Comparison of ENCODE assay signal across 37 cellular contexts in the genomic region with DNA sequence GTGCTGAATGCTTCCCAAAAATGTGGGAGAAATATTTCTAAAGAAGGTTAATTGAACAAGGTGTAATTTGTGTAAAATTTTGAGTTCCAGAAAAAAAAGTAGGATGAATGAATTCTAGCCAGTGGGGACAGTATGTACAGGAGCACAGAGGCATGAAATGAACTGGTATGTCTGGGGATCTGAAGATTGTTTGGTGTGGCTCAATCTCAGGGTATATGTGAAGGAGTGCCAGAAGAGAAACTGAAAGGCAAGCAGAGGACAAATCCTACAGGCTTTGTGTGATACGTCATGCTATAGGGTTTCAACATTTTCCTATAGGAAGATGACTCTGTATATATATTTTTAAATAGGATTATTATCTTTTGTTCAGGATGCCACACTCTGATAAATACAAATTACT.
"Had no signal": no experiment of that assay in that cellular context is flagged by ENCODE, and none has a peak within 500 bp of the region (broad histone marks: within the 10 kb centered on the region; RNA-seq: fewer than 3 reads in every experiment).

No MANE protein-coding gene starts in this region.

- ATAC-seq: activated naive CD4-positive, alpha-beta T cell treated with anti-CD3 and anti-CD28 coated beads, Interleukin-2, amount 50 U/mL, for 72 hours; activated naive CD8-positive, alpha-beta T cell treated with anti-CD3 and anti-CD28 coated beads, Interleukin-2, amount 50 U/mL, for 24 hours; activated T-cell treated with anti-CD3 and anti-CD28 coated beads, Interleukin-2, amount 50 U/mL, for 4 hours; activated T-cell treated with anti-CD3 and anti-CD28 coated beads, Interleukin-2, amount 50 U/mL, for 72 hours; activated T-helper 17 cell treated with anti-CD3 and anti-CD28 coated beads, Interleukin-2, amount 50 U/mL, for 72 hours; body of pancreas had no signal

- H3K4me1 Mint-ChIP-seq: activated naive CD4-positive, alpha-beta T cell treated with anti-CD3 and anti-CD28 coated beads, Interleukin-2, amount 10 ng/mL, durations not matched to agents 7 days and 5 days; activated naive CD4-positive, alpha-beta T cell treated with anti-CD3 and anti-CD28 coated beads, Interleukin-2, amount 50 U/mL, for 24 hours; activated naive CD8-positive, alpha-beta T cell treated with anti-CD3 and anti-CD28 coated beads, Interleukin-2, amount 10 ng/mL, durations not matched to agents 7 days and 5 days; activated naive CD8-positive, alpha-beta T cell treated with anti-CD3 and anti-CD28 coated beads, Interleukin-2, amount 50 U/mL, for 24 hours; activated T-helper 17 cell treated with anti-CD3 and anti-CD28 coated beads, Interleukin-2, amount 50 U/mL, for 72 hours; brain; central memory CD8-positive, alpha-beta T cell had no signal

- H3K36me3 ChIP-seq: adrenal gland, ascending aorta, brain microvascular endothelial cell, breast epithelium, cardiac muscle cell had no signal

- H3K4me3 ChIP-seq: adrenal gland, ascending aorta, body of pancreas, breast epithelium, cardiac muscle cell had no signal

- H3K27ac Mint-ChIP-seq: activated naive CD4-positive, alpha-beta T cell treated with anti-CD3 and anti-CD28 coated beads for 36 hours; activated naive CD4-positive, alpha-beta T cell treated with anti-CD3 and anti-CD28 coated beads, Interleukin-2, amount 10 ng/mL, durations not matched to agents 7 days and 5 days; activated naive CD4-positive, alpha-beta T cell treated with anti-CD3 and anti-CD28 coated beads, Interleukin-2, amount 50 U/mL, for 24 hours; activated naive CD4-positive, alpha-beta T cell treated with anti-CD3 and anti-CD28 coated beads, Interleukin-2, amount 50 U/mL, for 72 hours; activated naive CD8-positive, alpha-beta T cell; activated naive CD8-positive, alpha-beta T cell treated with anti-CD3 and anti-CD28 coated beads, Interleukin-2, amount 10 ng/mL, durations not matched to agents 7 days and 5 days; activated naive CD8-positive, alpha-beta T cell treated with anti-CD3 and anti-CD28 coated beads, Interleukin-2, amount 50 U/mL, for 24 hours; activated T-cell treated with anti-CD3 and anti-CD28 coated beads, Interleukin-2, amount 50 U/mL, for 24 hours; activated T-cell treated with anti-CD3 and anti-CD28 coated beads, Interleukin-2, amount 50 U/mL, for 72 hours; activated T-helper 1 cell treated with anti-CD3 and anti-CD28 coated beads, Interleukin-12 subunit alpha, Interleukin-12 subunit beta, Interleukin-2, Interleukin-4 antibody, amounts not matched to agents 30 ng/mL and 10 ng/mL and 1 ng/mL, durations not matched to agents 14 hours and 24 hours and 36 hours; activated T-helper 17 cell treated with anti-CD3 and anti-CD28 coated beads, Interleukin-2, amount 50 U/mL, for 72 hours; activated T-helper 2 cell treated with anti-CD3 and anti-CD28 coated beads, Interferon-gamma antibody, Interleukin-2, Interleukin-4, amounts not matched to agents 10 μg/mL and 5 μg/mL and 100 μg/mL, durations not matched to agents 14 hours and 24 hours and 36 hours; brain had no signal

- H3K4me3 Mint-ChIP-seq: activated naive CD4-positive, alpha-beta T cell treated with anti-CD3 and anti-CD28 coated beads for 36 hours; activated naive CD4-positive, alpha-beta T cell treated with anti-CD3 and anti-CD28 coated beads, Interleukin-2, amount 10 ng/mL, durations not matched to agents 7 days and 5 days; activated naive CD4-positive, alpha-beta T cell treated with anti-CD3 and anti-CD28 coated beads, Interleukin-2, amount 50 U/mL, for 24 hours; activated naive CD8-positive, alpha-beta T cell; activated naive CD8-positive, alpha-beta T cell treated with anti-CD3 and anti-CD28 coated beads, Interleukin-2, amount 10 ng/mL, durations not matched to agents 7 days and 5 days; activated naive CD8-positive, alpha-beta T cell treated with anti-CD3 and anti-CD28 coated beads, Interleukin-2, amount 50 U/mL, for 24 hours; activated T-cell treated with anti-CD3 and anti-CD28 coated beads, Interleukin-2, amount 50 U/mL, for 24 hours; activated T-cell treated with anti-CD3 and anti-CD28 coated beads, Interleukin-2, amount 50 U/mL, for 4 hours; activated T-cell treated with anti-CD3 and anti-CD28 coated beads, Interleukin-2, amount 50 U/mL, for 72 hours; activated T-helper 1 cell treated with anti-CD3 and anti-CD28 coated beads, Interleukin-12 subunit alpha, Interleukin-12 subunit beta, Interleukin-2, Interleukin-4 antibody, amounts not matched to agents 30 ng/mL and 10 ng/mL and 1 ng/mL, durations not matched to agents 14 hours and 24 hours and 36 hours; activated T-helper 17 cell treated with anti-CD3 and anti-CD28 coated beads, Interleukin-2, amount 50 U/mL, for 72 hours; brain; central memory CD8-positive, alpha-beta T cell had no signal

- H3K9me3 ChIP-seq: adrenal gland, ascending aorta, body of pancreas, breast epithelium had no signal

- H3K9me3 Mint-ChIP-seq: activated naive CD4-positive, alpha-beta T cell treated with anti-CD3 and anti-CD28 coated beads for 36 hours; activated naive CD4-positive, alpha-beta T cell treated with anti-CD3 and anti-CD28 coated beads, Interleukin-2, amount 10 ng/mL, durations not matched to agents 7 days and 5 days; activated naive CD4-positive, alpha-beta T cell treated with anti-CD3 and anti-CD28 coated beads, Interleukin-2, amount 50 U/mL, for 72 hours; activated naive CD8-positive, alpha-beta T cell treated with anti-CD3 and anti-CD28 coated beads, Interleukin-2, amount 10 ng/mL, durations not matched to agents 7 days and 5 days; activated naive CD8-positive, alpha-beta T cell treated with anti-CD3 and anti-CD28 coated beads, Interleukin-2, amount 50 U/mL, for 24 hours; activated T-cell treated with anti-CD3 and anti-CD28 coated beads, Interleukin-2, amount 50 U/mL, for 24 hours; activated T-cell treated with anti-CD3 and anti-CD28 coated beads, Interleukin-2, amount 50 U/mL, for 4 hours; activated T-cell treated with anti-CD3 and anti-CD28 coated beads, Interleukin-2, amount 50 U/mL, for 72 hours; activated T-helper 1 cell treated with anti-CD3 and anti-CD28 coated beads, Interleukin-12 subunit alpha, Interleukin-12 subunit beta, Interleukin-2, Interleukin-4 antibody, amounts not matched to agents 30 ng/mL and 10 ng/mL and 1 ng/mL, durations not matched to agents 14 hours and 24 hours and 36 hours; activated T-helper 17 cell treated with anti-CD3 and anti-CD28 coated beads, Interleukin-2, amount 50 U/mL, for 72 hours; activated T-helper 2 cell treated with anti-CD3 and anti-CD28 coated beads, Interferon-gamma antibody, Interleukin-2, Interleukin-4, amounts not matched to agents 10 μg/mL and 5 μg/mL and 100 μg/mL, durations not matched to agents 14 hours and 24 hours and 36 hours; brain; central memory CD8-positive, alpha-beta T cell had no signal

- DNase-seq: activated effector memory CD4-positive, alpha-beta T cell treated with anti-CD3 and anti-CD28 coated beads, Interleukin-2, amount 50 U/mL, for 16 hours; activated effector memory CD4-positive, alpha-beta T cell treated with Interleukin-2 at 50 U/mL for 16 hours; activated gamma-delta T cell; activated gamma-delta T cell treated with Interleukin-2 at 50 U/mL for 16 hours; activated naive CD4-positive, alpha-beta T cell; activated naive CD4-positive, alpha-beta T cell treated with anti-CD3 and anti-CD28 coated beads for 36 hours; activated naive CD4-positive, alpha-beta T cell treated with anti-CD3 and anti-CD28 coated beads, Interleukin-2, amount 10 ng/mL, durations not matched to agents 7 days and 5 days; activated naive CD4-positive, alpha-beta T cell treated with anti-CD3 and anti-CD28 coated beads, Interleukin-2, amount 50 U/mL, for 16 hours; activated naive CD4-positive, alpha-beta T cell treated with Interleukin-2 at 50 U/mL for 16 hours; activated naive CD8-positive, alpha-beta T cell treated with anti-CD3 and anti-CD28 coated beads, Interleukin-2, amount 10 ng/mL, durations not matched to agents 7 days and 5 days; activated naive CD8-positive, alpha-beta T cell treated with anti-CD3 and anti-CD28 coated beads, Interleukin-2, amount 50 U/mL, for 24 hours; activated T-cell treated with anti-CD3 and anti-CD28 coated beads, Interleukin-2, amount 50 U/mL, for 1 hour; activated T-cell treated with anti-CD3 and anti-CD28 coated beads, Interleukin-2, amount 50 U/mL, for 24 hours; activated T-cell treated with anti-CD3 and anti-CD28 coated beads, Interleukin-2, amount 50 U/mL, for 4 hours; activated T-cell treated with anti-CD3 and anti-CD28 coated beads, Interleukin-2, amount 50 U/mL, for 48 hours; activated T-cell treated with anti-CD3 and anti-CD28 coated beads, Interleukin-2, amount 50 U/mL, for 72 hours; adrenal gland; amniotic stem cell; amygdala; anterior cingulate cortex; aorta; body of pancreas; brain microvascular endothelial cell; caudate nucleus; central memory CD4-positive, alpha-beta T cell; cerebellar nuclear complex had no signal

- H3K27me3 ChIP-seq: adrenal gland, ascending aorta, body of pancreas, brain microvascular endothelial cell had no signal

- H3K36me3 Mint-ChIP-seq: activated naive CD4-positive, alpha-beta T cell treated with anti-CD3 and anti-CD28 coated beads, Interleukin-2, amount 10 ng/mL, durations not matched to agents 7 days and 5 days; activated naive CD4-positive, alpha-beta T cell treated with anti-CD3 and anti-CD28 coated beads, Interleukin-2, amount 50 U/mL, for 24 hours; activated naive CD4-positive, alpha-beta T cell treated with anti-CD3 and anti-CD28 coated beads, Interleukin-2, amount 50 U/mL, for 72 hours; activated naive CD8-positive, alpha-beta T cell; activated naive CD8-positive, alpha-beta T cell treated with anti-CD3 and anti-CD28 coated beads, Interleukin-2, amount 10 ng/mL, durations not matched to agents 7 days and 5 days; brain had no signal

- H3K27ac ChIP-seq: adrenal gland, ascending aorta, body of pancreas, brain microvascular endothelial cell, breast epithelium, cardiac muscle cell had no signal

- H3K27me3 Mint-ChIP-seq: central memory CD8-positive, alpha-beta T cell had no signal

- H3K4me1 ChIP-seq: adrenal gland, ascending aorta, breast epithelium had no signal
